Comparison of ENCODE assay signal across 10 cellular contexts in genomic region chr1:84969489-84970250, GRCh38. TPM values are rescaled to one million over a fixed set of nuclear protein-coding genes. Genes with fewer than 3 reads are reported as not detected.
DNase-seq lines count a peak whose midpoint lies in the region; ATAC-seq, FAIRE-seq and TF ChIP-seq lines count a peak whose summit lies in the region.
"Had no signal": no experiment of that assay in that cellular context is flagged by ENCODE, and none has a peak within 500 bp of the region (broad histone marks: within the 10 kb centered on the region; RNA-seq: fewer than 3 reads in every experiment).

No MANE protein-coding gene starts in this region.

- no peaks in the 10 kb centered on the region for H3K4me1 Mint-ChIP-seq in type B pancreatic cell (ENCODE audit: unreplicated experiment)

- TF ChIP-seq CTCF in type B pancreatic cell (conservative IDR thresholded peaks at IDR 0.05), result no peak

- H3K27ac Mint-ChIP-seq in type B pancreatic cell, result no peak overlapping the region

- no peaks in the 10 kb centered on the region for H3K27me3 Mint-ChIP-seq in type B pancreatic cell

- peak; percentile 70 for ATAC-seq in HG02610 (IDR thresholded peaks at IDR 0.05; ENCODE audit: unreplicated experiment)
- ATAC-seq in HG03565 (IDR thresholded peaks at IDR 0.05; ENCODE audit: unreplicated experiment), result peak; percentile 43
- no peak for ATAC-seq in left cardiac atrium
- ATAC-seq: PC-3 had no signal

- DNase-seq in activated naive CD4-positive, alpha-beta T cell treated with Interleukin-2 at 50 U/mL for 16 hours, result peak; percentile 55
- DNase-seq in activated naive CD4-positive, alpha-beta T cell treated with anti-CD3 and anti-CD28 coated beads, Interleukin-2, amount 50 U/mL, for 16 hours, result no peak
- DNase-seq in stimulated activated CD8-positive, alpha-beta memory T cell treated with anti-CD3 and anti-CD28 coated beads, Interleukin-4, amount 100 ng/mL, for 48 hours, result peak; percentile 64
- DNase-seq in type B pancreatic cell (ENCODE audit: extremely low spot score, unreplicated experiment) (no peak), RCC 7860 (ENCODE audit: low spot score) (no peak), left cardiac atrium (no peak)
- DNase-seq: PC-3 had no signal

- no peak for FAIRE-seq in RCC 7860 (lab: Jason Lieb, UNC)

- H3K4me3 Mint-ChIP-seq in type B pancreatic cell, result no peak overlapping the region

- no peaks in the 10 kb centered on the region for H3K9me3 Mint-ChIP-seq in type B pancreatic cell

- intact Hi-C loops in left cardiac atrium (cut with DNase I), result no loop called here

- H3K36me3 Mint-ChIP-seq in type B pancreatic cell, result no peaks in the 10 kb centered on the region

RNA-seq across cellular contexts. Expression of gene MCOLN2, which starts 27.2 kb away (rescaled TPM):
- total RNA-seq in type B pancreatic cell (ENCODE audit: low replicate concordance), result 0.19 and 0.31 TPM in 2 replicates
- total RNA-seq in left cardiac atrium, result 1 to 10 TPM in 1 of 2 donors, under 1 TPM in 1; 0.62 to 1.0 TPM
- total RNA-seq: dermis microvascular lymphatic vessel endothelial cell had no signal

Comparison
In these comparisons a context has a peak if more than half of its experiments do, and no peak if none do; other contexts are left out.
1. DNase-seq: peak in activated naive CD4-positive, alpha-beta T cell treated with Interleukin-2 at 50 U/mL for 16 hours (single experiment) and stimulated activated CD8-positive, alpha-beta memory T cell treated with anti-CD3 and anti-CD28 coated beads, Interleukin-4, amount 100 ng/mL, for 48 hours (single experiment); none in activated naive CD4-positive, alpha-beta T cell treated with anti-CD3 and anti-CD28 coated beads, Interleukin-2, amount 50 U/mL, for 16 hours (single experiment), type B pancreatic cell (single experiment), RCC 7860 (single experiment) and left cardiac atrium (single experiment).
2. ATAC-seq: peak in HG02610 (single experiment) and HG03565 (single experiment); none in left cardiac atrium (0 of 2).